In genomic region chr1:168488153-168488552, GRCh38 we compare ENCODE assay signal across 11 cellular contexts. TPM values are rescaled to one million over a fixed set of nuclear protein-coding genes. Genes with fewer than 3 reads are reported as not detected.
DNase-seq lines count a peak whose midpoint lies in the region; ATAC-seq and TF ChIP-seq lines count a peak whose summit lies in the region.
"Had no signal": no experiment of that assay in that cellular context is flagged by ENCODE, and none has a peak within 500 bp of the region (broad histone marks: within the 10 kb centered on the region; RNA-seq: fewer than 3 reads in every experiment).

No MANE protein-coding gene starts in this region.

- DNase-seq in GM03348 (ENCODE audit: low spot score) (peak; percentile 38), NCI-H446 treated with DMSO at 0.1 percent for 48 hours (lab: John Stamatoyannopoulos, UW) (peak; percentile 63), fibroblast of mammary gland (ENCODE audit: low read depth) (peak; percentile 95), skeletal muscle cell (ENCODE audit: low read depth) (peak; percentile 60), HT-29 (ENCODE audit: low spot score) (no peak)
- DNase-seq: activated CD8-positive, alpha-beta memory T cell treated with anti-CD3 and anti-CD28 coated beads, Interleukin-2, amount 50 U/mL, for 48 hours; central memory CD4-positive, alpha-beta T cell; T-cell had no signal

- ATAC-seq in HG02588 (IDR thresholded peaks at IDR 0.05; ENCODE audit: unreplicated experiment) = no peak
- ATAC-seq in GM18498 (IDR thresholded peaks at IDR 0.05; ENCODE audit: unreplicated experiment) = no peak
- ATAC-seq: T-cell had no signal

- no peak for TF ChIP-seq CTCF in fibroblast of mammary gland (conservative IDR thresholded peaks at IDR 0.05; ENCODE audit: control insufficient read depth, insufficient read depth, low read depth, low read length)

- no peak overlapping the region for H3K4me3 ChIP-seq in fibroblast of mammary gland (ENCODE audit: control insufficient read depth, low read depth, low read length)
- H3K4me3 ChIP-seq in skeletal muscle cell (ENCODE audit: low read depth, low read length) = no peak overlapping the region

RNA-seq across cellular contexts. Expression of gene XCL2, which starts 55.6 kb away (rescaled TPM):
- not detected in 2 replicates for total RNA-seq in HT-29 (2014; rRNA removed; shearing (Covaris generic))
- total RNA-seq: neural crest cell had no signal
